Comparison of ENCODE assay signal across 12 cellular contexts in the genomic region with DNA sequence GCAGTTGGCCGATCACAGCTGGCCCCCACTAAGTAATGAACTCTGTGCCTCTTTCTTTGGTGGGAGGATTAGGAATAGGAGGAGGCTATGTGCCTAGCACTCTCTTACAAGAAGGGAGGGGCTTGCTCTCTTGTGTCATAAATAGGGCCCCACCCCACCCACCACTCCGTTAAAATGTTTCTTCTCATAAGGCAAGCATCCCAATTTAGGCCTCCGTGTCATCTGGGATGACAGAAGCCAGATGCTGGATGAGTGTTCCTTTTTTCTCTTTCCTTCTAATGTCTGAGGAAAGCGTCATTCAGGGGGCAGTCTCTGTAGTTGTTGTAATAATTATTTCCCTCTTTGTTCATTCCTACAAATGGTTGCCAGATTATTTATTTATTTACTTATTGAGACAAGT. TPM values are rescaled to one million over a fixed set of nuclear protein-coding genes. Genes with fewer than 3 reads are reported as not detected.
DNase-seq lines count a peak whose midpoint lies in the region; ATAC-seq and TF ChIP-seq lines count a peak whose summit lies in the region.
"Had no signal": no experiment of that assay in that cellular context is flagged by ENCODE, and none has a peak within 500 bp of the region (broad histone marks: within the 10 kb centered on the region; RNA-seq: fewer than 3 reads in every experiment).

A gene with protein sequence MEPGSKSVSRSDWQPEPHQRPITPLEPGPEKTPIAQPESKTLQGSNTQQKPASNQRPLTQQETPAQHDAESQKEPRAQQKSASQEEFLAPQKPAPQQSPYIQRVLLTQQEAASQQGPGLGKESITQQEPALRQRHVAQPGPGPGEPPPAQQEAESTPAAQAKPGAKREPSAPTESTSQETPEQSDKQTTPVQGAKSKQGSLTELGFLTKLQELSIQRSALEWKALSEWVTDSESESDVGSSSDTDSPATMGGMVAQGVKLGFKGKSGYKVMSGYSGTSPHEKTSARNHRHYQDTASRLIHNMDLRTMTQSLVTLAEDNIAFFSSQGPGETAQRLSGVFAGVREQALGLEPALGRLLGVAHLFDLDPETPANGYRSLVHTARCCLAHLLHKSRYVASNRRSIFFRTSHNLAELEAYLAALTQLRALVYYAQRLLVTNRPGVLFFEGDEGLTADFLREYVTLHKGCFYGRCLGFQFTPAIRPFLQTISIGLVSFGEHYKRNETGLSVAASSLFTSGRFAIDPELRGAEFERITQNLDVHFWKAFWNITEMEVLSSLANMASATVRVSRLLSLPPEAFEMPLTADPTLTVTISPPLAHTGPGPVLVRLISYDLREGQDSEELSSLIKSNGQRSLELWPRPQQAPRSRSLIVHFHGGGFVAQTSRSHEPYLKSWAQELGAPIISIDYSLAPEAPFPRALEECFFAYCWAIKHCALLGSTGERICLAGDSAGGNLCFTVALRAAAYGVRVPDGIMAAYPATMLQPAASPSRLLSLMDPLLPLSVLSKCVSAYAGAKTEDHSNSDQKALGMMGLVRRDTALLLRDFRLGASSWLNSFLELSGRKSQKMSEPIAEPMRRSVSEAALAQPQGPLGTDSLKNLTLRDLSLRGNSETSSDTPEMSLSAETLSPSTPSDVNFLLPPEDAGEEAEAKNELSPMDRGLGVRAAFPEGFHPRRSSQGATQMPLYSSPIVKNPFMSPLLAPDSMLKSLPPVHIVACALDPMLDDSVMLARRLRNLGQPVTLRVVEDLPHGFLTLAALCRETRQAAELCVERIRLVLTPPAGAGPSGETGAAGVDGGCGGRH (minus strand): TSS at position 76 of the 400 bp plus-strand sequence. CDS start 239 bp downstream, outside the sequence.

- H3K27me3 Mint-ChIP-seq in activated T-helper 1 cell treated with anti-CD3 and anti-CD28 coated beads, Interleukin-12 subunit alpha, Interleukin-12 subunit beta, Interleukin-2, Interleukin-4 antibody, amounts not matched to agents 30 ng/mL and 10 ng/mL and 1 ng/mL, durations not matched to agents 14 hours and 24 hours and 36 hours (ENCODE audit: insufficient read depth): peaks cover 11% of the 10 kb centered on the region

- no peak within 1 kb of the TSS for H3K4me3 ChIP-seq in spleen
- H3K4me3 ChIP-seq: tibial artery had no signal

- no peak within 1 kb of the TSS for H3K4me3 Mint-ChIP-seq in activated T-helper 1 cell treated with anti-CD3 and anti-CD28 coated beads, Interleukin-12 subunit alpha, Interleukin-12 subunit beta, Interleukin-2, Interleukin-4 antibody, amounts not matched to agents 30 ng/mL and 10 ng/mL and 1 ng/mL, durations not matched to agents 14 hours and 24 hours and 36 hours
- H3K4me3 Mint-ChIP-seq: activated naive CD4-positive, alpha-beta T cell treated with anti-CD3 and anti-CD28 coated beads, Interleukin-2, amount 10 ng/mL, durations not matched to agents 7 days and 5 days; endodermal cell had no signal

- ATAC-seq in left ventricle myocardium superior: no peak

- H3K36me3 ChIP-seq in spleen: no peaks in the 10 kb centered on the region
- H3K36me3 ChIP-seq: tibial artery had no signal

- DNase-seq in NCI-H82 (lab: John Stamatoyannopoulos, UW) (peak; percentile 54), NCI-H82 treated with DMSO at 0.1 percent for 48 hours (lab: John Stamatoyannopoulos, UW; ENCODE audit: unreplicated experiment) (no peak), left ventricle myocardium superior (no peak), spleen (no peak), NCI-H345 treated with DMSO at 0.1 percent for 48 hours (lab: John Stamatoyannopoulos, UW; ENCODE audit: unreplicated experiment) (no peak), NCI-H146 (lab: John Stamatoyannopoulos, UW) (no peak), islet precursor cell (no peak)
- DNase-seq in activated T-helper 1 cell treated with anti-CD3 and anti-CD28 coated beads, Interleukin-12 subunit alpha, Interleukin-12 subunit beta, Interleukin-2, Interleukin-4 antibody, amounts not matched to agents 30 ng/mL and 10 ng/mL and 1 ng/mL, durations not matched to agents 14 hours and 24 hours and 36 hours (ENCODE audit: low spot score): no peak
- DNase-seq: 8988T; activated naive CD4-positive, alpha-beta T cell treated with anti-CD3 and anti-CD28 coated beads, Interleukin-2, amount 10 ng/mL, durations not matched to agents 7 days and 5 days; endodermal cell; tibial artery had no signal

- intact Hi-C loops in activated T-helper 1 cell treated with anti-CD3 and anti-CD28 coated beads, Interleukin-12 subunit alpha, Interleukin-12 subunit beta, Interleukin-2, Interleukin-4 antibody, amounts not matched to agents 30 ng/mL and 10 ng/mL and 1 ng/mL, durations not matched to agents 14 hours and 24 hours and 36 hours (cut with micrococcal nuclease): no loop called here
- intact Hi-C loops in left ventricle myocardium superior (cut with micrococcal nuclease) (no loop called here), spleen (cut with DNase I; ENCODE audit: low total_unique reads) (no loop called here)

- peak within 1 kb of the TSS in 3 of 8 donors; percentile 3 to 44 (median 23) for H3K27ac ChIP-seq in spleen
- H3K27ac ChIP-seq: tibial artery had no signal

- TF ChIP-seq POLR2A in spleen (IDR thresholded peaks at IDR 0.05): no peak

- H3K36me3 Mint-ChIP-seq in activated T-helper 1 cell treated with anti-CD3 and anti-CD28 coated beads, Interleukin-12 subunit alpha, Interleukin-12 subunit beta, Interleukin-2, Interleukin-4 antibody, amounts not matched to agents 30 ng/mL and 10 ng/mL and 1 ng/mL, durations not matched to agents 14 hours and 24 hours and 36 hours (ENCODE audit: low read depth): no peaks in the 10 kb centered on the region
- H3K36me3 Mint-ChIP-seq: activated naive CD4-positive, alpha-beta T cell treated with anti-CD3 and anti-CD28 coated beads, Interleukin-2, amount 10 ng/mL, durations not matched to agents 7 days and 5 days had no signal

- H3K4me1 ChIP-seq in spleen: peaks cover 7 to 29% (median 21%) of the 10 kb centered on the region in 6 donors

- WGBS in spleen, 5 donors: 69 to 85% (median 76%) methylated on average over 4 of the region's 4 CpGs

- H3K27me3 ChIP-seq in spleen (replicated peaks in 1 of 7): peaks cover 0 to 7% (median 0%) of the 10 kb centered on the region in 7 donors

- no peak for TF ChIP-seq CTCF in spleen (IDR thresholded peaks at IDR 0.05 in 8 of 11, conservative IDR thresholded peaks at IDR 0.05 in 3 of 11)

- H3K27ac Mint-ChIP-seq in activated T-helper 1 cell treated with anti-CD3 and anti-CD28 coated beads, Interleukin-12 subunit alpha, Interleukin-12 subunit beta, Interleukin-2, Interleukin-4 antibody, amounts not matched to agents 30 ng/mL and 10 ng/mL and 1 ng/mL, durations not matched to agents 14 hours and 24 hours and 36 hours: no peak within 1 kb of the TSS
- H3K27ac Mint-ChIP-seq: activated naive CD4-positive, alpha-beta T cell treated with anti-CD3 and anti-CD28 coated beads, Interleukin-2, amount 10 ng/mL, durations not matched to agents 7 days and 5 days had no signal

- peaks cover 8% of the 10 kb centered on the region for H3K4me1 Mint-ChIP-seq in activated T-helper 1 cell treated with anti-CD3 and anti-CD28 coated beads, Interleukin-12 subunit alpha, Interleukin-12 subunit beta, Interleukin-2, Interleukin-4 antibody, amounts not matched to agents 30 ng/mL and 10 ng/mL and 1 ng/mL, durations not matched to agents 14 hours and 24 hours and 36 hours (ENCODE audit: low read depth)

- H3K9me3 Mint-ChIP-seq in activated T-helper 1 cell treated with anti-CD3 and anti-CD28 coated beads, Interleukin-12 subunit alpha, Interleukin-12 subunit beta, Interleukin-2, Interleukin-4 antibody, amounts not matched to agents 30 ng/mL and 10 ng/mL and 1 ng/mL, durations not matched to agents 14 hours and 24 hours and 36 hours: no peaks in the 10 kb centered on the region
- H3K9me3 Mint-ChIP-seq: activated naive CD4-positive, alpha-beta T cell treated with anti-CD3 and anti-CD28 coated beads, Interleukin-2, amount 10 ng/mL, durations not matched to agents 7 days and 5 days had no signal

- H3K9me3 ChIP-seq in spleen: no peaks in the 10 kb centered on the region
- H3K9me3 ChIP-seq: tibial artery had no signal

RNA-seq across cellular contexts. Expression of the gene that starts here (rescaled TPM):
- 32.8 and 38.5 TPM in 2 replicates for total RNA-seq in activated T-helper 1 cell treated with anti-CD3 and anti-CD28 coated beads, Interleukin-12 subunit alpha, Interleukin-12 subunit beta, Interleukin-2, Interleukin-4 antibody, amounts not matched to agents 30 ng/mL and 10 ng/mL and 1 ng/mL, durations not matched to agents 14 hours and 24 hours and 36 hours
- 41.0 TPM for total RNA-seq in left ventricle myocardium superior
- total RNA-seq in spleen: 10 to 100 TPM; 20.7 to 43.7 (median 25.3) TPM
- 10 to 100 TPM; 20.6 to 39.5 (median 21.1) TPM for polyA plus RNA-seq in spleen
